In the genomic region with DNA sequence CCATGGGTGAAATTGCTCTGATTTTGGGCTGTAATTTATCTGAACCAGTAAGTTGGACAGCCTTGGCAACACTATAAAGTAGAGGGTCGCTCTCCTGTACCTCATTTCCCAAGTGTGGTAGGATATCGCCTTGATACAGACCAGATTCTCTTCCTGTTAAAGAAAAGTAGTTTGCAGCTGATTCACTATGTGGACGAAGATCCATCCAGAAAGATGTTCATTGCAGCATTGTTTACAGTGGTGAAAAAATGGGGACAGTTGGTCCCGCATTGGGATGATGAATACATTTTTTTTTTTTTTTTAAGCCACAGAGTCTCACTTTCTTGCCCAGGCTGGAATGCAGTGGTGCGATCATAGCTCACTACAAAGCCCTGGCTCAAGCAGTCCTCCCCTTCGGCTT, we compare ENCODE assay signal across 16 cellular contexts.
A peak's percentile ranks its signal among the peaks of the same experiment; 100 is the strongest.
DNase-seq lines count a peak whose midpoint lies in the region; TF ChIP-seq lines count a peak whose summit lies in the region.
"Had no signal": no experiment of that assay in that cellular context is flagged by ENCODE, and none has a peak within 500 bp of the region (broad histone marks: within the 10 kb centered on the region; RNA-seq: fewer than 3 reads in every experiment).

No MANE protein-coding gene starts in this region.

- 76% methylated on average over 6 of the region's 6 CpGs for WGBS in prostate gland
- 78 to 93% (median 86%) methylated on average over 6 of the region's 6 CpGs for WGBS in spleen, 5 donors

- H3K27ac ChIP-seq in cardiac muscle cell (peak overlapping the region; percentile 27), prostate gland (peak overlapping the region; percentile 77 to 82), uterus (peak overlapping the region; percentile 80 to 89), spleen (peak overlapping the region in 4 of 8 donors; percentile 32 to 87 (median 46))

- TF ChIP-seq POLR2A in prostate gland (IDR thresholded peaks at IDR 0.05), result no peak
- TF ChIP-seq POLR2A in uterus (IDR thresholded peaks at IDR 0.05), result no peak
- TF ChIP-seq POLR2A in spleen (IDR thresholded peaks at IDR 0.05), result no peak

- no peak for DNase-seq in cardiac muscle cell (ENCODE audit: low read depth in 1 of 2, low spot score in 1 of 2)
- DNase-seq in cardiac septum (ENCODE audit: low spot score), result no peak
- DNase-seq in fibroblast of mammary gland (ENCODE audit: low read depth), result peak; percentile 40
- DNase-seq in prostate gland (ENCODE audit: low spot score), result no peak
- DNase-seq in uterus, result no peak
- DNase-seq in spleen, result no peak
- no peak for DNase-seq in anterior cingulate cortex (lab: John Stamatoyannopoulos, UW)
- DNase-seq in NCI-H69 (lab: John Stamatoyannopoulos, UW), result no peak
- DNase-seq: activated CD8-positive, alpha-beta memory T cell treated with anti-CD3 and anti-CD28 coated beads, Interleukin-2, amount 50 U/mL, for 48 hours; CD4-positive, CD25-positive, alpha-beta regulatory T cell; cerebellar nuclear complex; DMS79; NCI-H2227 treated with DMSO at 0.1 percent for 48 hours; NK-92 treated with Interleukin-12 subunit alpha and Interleukin-12 subunit beta, amount 100 ng/mL, for 24 hours; ovary; RPMI8226 had no signal

- no peaks in the 10 kb centered on the region for H3K9me3 ChIP-seq in cardiac muscle cell (ENCODE audit: low read depth)
- no peaks in the 10 kb centered on the region for H3K9me3 ChIP-seq in prostate gland
- no peaks in the 10 kb centered on the region for H3K9me3 ChIP-seq in uterus
- H3K9me3 ChIP-seq in spleen, result no peaks in the 10 kb centered on the region
- H3K9me3 ChIP-seq: ovary had no signal

- H3K4me1 ChIP-seq in cardiac muscle cell (ENCODE audit: low read depth) (peaks cover 4% of the 10 kb centered on the region), prostate gland (replicated peaks) (peaks cover 30% of the 10 kb centered on the region), uterus (peaks cover 7 to 24% of the 10 kb centered on the region in 2 donors), spleen (peaks cover 12 to 96% (median 41%) of the 10 kb centered on the region in 6 donors)

- no peaks in the 10 kb centered on the region for H3K36me3 ChIP-seq in cardiac muscle cell
- no peaks in the 10 kb centered on the region for H3K36me3 ChIP-seq in prostate gland
- no peaks in the 10 kb centered on the region for H3K36me3 ChIP-seq in uterus
- no peaks in the 10 kb centered on the region for H3K36me3 ChIP-seq in spleen
- H3K36me3 ChIP-seq: ovary had no signal

- TF ChIP-seq CTCF in cardiac muscle cell (IDR thresholded peaks at IDR 0.05; ENCODE audit: low read depth, low read length) (no peak), fibroblast of mammary gland (conservative IDR thresholded peaks at IDR 0.05; ENCODE audit: control insufficient read depth, insufficient read depth, low read depth, low read length) (no peak), prostate gland (IDR thresholded peaks at IDR 0.05) (no peak), uterus (IDR thresholded peaks at IDR 0.05) (no peak), spleen (IDR thresholded peaks at IDR 0.05 in 8 of 11, conservative IDR thresholded peaks at IDR 0.05 in 3 of 11) (no peak)

- intact Hi-C loops in cardiac septum (cut with DNase I), result no loop called here
- intact Hi-C loops in prostate gland (cut with DNase I), result loop anchor here (5.0 kb wide), 2 partner anchors 88 to 163 kb away; partner anchors contain the start of gene JAG1
- intact Hi-C loops in uterus (cut with DNase I; ENCODE audit: low total_unique reads), result no loop called here
- intact Hi-C loops in spleen (cut with DNase I; ENCODE audit: low total_unique reads), result no loop called here

- H3K4me3 ChIP-seq in cardiac muscle cell (no peak overlapping the region), fibroblast of mammary gland (ENCODE audit: control insufficient read depth, low read depth, low read length) (no peak overlapping the region), prostate gland (no peak overlapping the region), uterus (no peak overlapping the region), spleen (no peak overlapping the region)
- H3K4me3 ChIP-seq: ovary had no signal

- no peaks in the 10 kb centered on the region for H3K27me3 ChIP-seq in cardiac muscle cell
- no peaks in the 10 kb centered on the region for H3K27me3 ChIP-seq in prostate gland (replicated peaks; ENCODE audit: insufficient read depth)
- no peaks in the 10 kb centered on the region for H3K27me3 ChIP-seq in uterus
- no peaks in the 10 kb centered on the region for H3K27me3 ChIP-seq in spleen (replicated peaks in 1 of 7)
- H3K27me3 ChIP-seq: ovary had no signal
